In genomic region chr1:216531308-216532239, GRCh38 we compare ENCODE assay signal across 8 cellular contexts.
DNase-seq lines count a peak whose midpoint lies in the region; ATAC-seq and TF ChIP-seq lines count a peak whose summit lies in the region.

No MANE protein-coding gene starts in this region.

- no peak overlapping the region for H4K5ac ChIP-seq in mesendoderm (ENCODE audit: low read length)

- H3K27me3 ChIP-seq in MG63, result no peaks in the 10 kb centered on the region
- no peaks in the 10 kb centered on the region for H3K27me3 ChIP-seq in lower lobe of right lung (ENCODE audit: low read depth)
- no peaks in the 10 kb centered on the region for H3K27me3 ChIP-seq in mesendoderm (ENCODE audit: insufficient read depth, low read length, poor library complexity)

- TF ChIP-seq CTCF in lower lobe of right lung (IDR thresholded peaks at IDR 0.05), result no peak

- ATAC-seq in GM21526 (IDR thresholded peaks at IDR 0.05; ENCODE audit: low FRiP score, unreplicated experiment) (peak; percentile 56), lower lobe of right lung (peak; percentile 24 to 36)

- H2AK5ac ChIP-seq in mesendoderm (ENCODE audit: low read length), result no peak overlapping the region

- WGBS in mesendoderm (ENCODE audit: extremely low coverage, insufficient coverage, low lambda C conversion rate), result no CpG with 5 or more reads among the region's 12 CpGs

- no peak overlapping the region for H3K56ac ChIP-seq in mesendoderm (ENCODE audit: low read length)

- H3K4me3 ChIP-seq in MG63 (peak overlapping the region; percentile 55), lower lobe of right lung (peak overlapping the region; percentile 52), mesendoderm (ENCODE audit: low read length) (no peak overlapping the region)

- H4K8ac ChIP-seq in mesendoderm (ENCODE audit: low read depth, low read length), result no peak overlapping the region

- H3K4me1 ChIP-seq in lower lobe of right lung (peaks cover 6% of the 10 kb centered on the region), mesendoderm (ENCODE audit: control insufficient read depth, low read depth, low read length) (no peaks in the 10 kb centered on the region)

- H3K9me3 ChIP-seq in MG63 (no peaks in the 10 kb centered on the region), lower lobe of right lung (no peaks in the 10 kb centered on the region)

- H3K79me2 ChIP-seq in mesendoderm (ENCODE audit: control insufficient read depth, insufficient read depth, low read length), result no peaks in the 10 kb centered on the region

- H3K9ac ChIP-seq in mesendoderm (ENCODE audit: low read length), result no peak overlapping the region

- no peak overlapping the region for H2BK15ac ChIP-seq in mesendoderm (replicated peaks; ENCODE audit: low read depth)

- H3K4me2 ChIP-seq in mesendoderm (ENCODE audit: low read length), result no peak overlapping the region

- H3K36me3 ChIP-seq in MG63 (no peaks in the 10 kb centered on the region), lower lobe of right lung (no peaks in the 10 kb centered on the region), mesendoderm (ENCODE audit: control insufficient read depth, insufficient read depth, low read length) (no peaks in the 10 kb centered on the region)

- intact Hi-C loops in lower lobe of right lung (cut with DNase I), result no loop called here

- H3K4ac ChIP-seq in mesendoderm (ENCODE audit: low read depth, low read length), result no peak overlapping the region

- no peak overlapping the region for H2BK120ac ChIP-seq in mesendoderm (ENCODE audit: low read depth, low read length)

- no peaks in the 10 kb centered on the region for H3K79me1 ChIP-seq in mesendoderm (ENCODE audit: low read length)

- H3K23ac ChIP-seq in mesendoderm (ENCODE audit: low read length), result no peak overlapping the region

- no peak overlapping the region for H2BK5ac ChIP-seq in mesendoderm (ENCODE audit: low read length)

- peak overlapping the region; percentile 61 for H3K27ac ChIP-seq in lower lobe of right lung
- H3K27ac ChIP-seq in mesendoderm (ENCODE audit: low read depth, low read length), result no peak overlapping the region

- DNase-seq in D341Med (ENCODE audit: low spot score) (peak; percentile 33), MG63 (peak; percentile 48), astrocyte of the hippocampus (ENCODE audit: low read depth, low spot score) (peak; percentile 45), lower lobe of right lung (no peak), mesendoderm (no peak), GOT3 (lab: John Stamatoyannopoulos, UW) (no peak)
- DNase-seq in stimulated activated naive CD4-positive, alpha-beta T cell (lab: John Stamatoyannopoulos, UW), result no peak

- no peak overlapping the region for H3K18ac ChIP-seq in mesendoderm (ENCODE audit: low read length)

Comparison
In these comparisons a context has a peak if more than half of its experiments do, and no peak if none do; other contexts are left out.
1. DNase-seq: peak in D341Med (single experiment), MG63 (single experiment) and astrocyte of the hippocampus (single experiment); none in lower lobe of right lung (single experiment), mesendoderm (single experiment), GOT3 (single experiment) and stimulated activated naive CD4-positive, alpha-beta T cell (0 of 6).